In genomic region chr11:615453-616319, GRCh38 we compare ENCODE assay signal across 1 cellular context.
A peak's percentile ranks its signal among the peaks of the same experiment; 100 is the strongest.
TF ChIP-seq lines count a peak whose summit lies in the region.

IRF7 (minus strand) TSS chr11:615950; CDS start chr11:615364, 586 bp downstream.

TF ChIP-seq in WTC11, 78 proteins besides CTCF, POLR2A, EP300 and RAD21 (continued from another document):
- TF ChIP-seq CDX4 (CRISPR knock-in tag; IDR thresholded peaks at IDR 0.05; ENCODE audit: borderline replicate concordance) (no peak), ZNF219 (CRISPR knock-in tag; IDR thresholded peaks at IDR 0.05; ENCODE audit: borderline replicate concordance) (no peak), TCF7 (CRISPR knock-in tag; IDR thresholded peaks at IDR 0.05; ENCODE audit: low read depth) (no peak), AR (CRISPR knock-in tag; IDR thresholded peaks at IDR 0.05) (no peak), CREM (CRISPR knock-in tag; IDR thresholded peaks at IDR 0.05) (no peak), NFYB (CRISPR knock-in tag; conservative IDR thresholded peaks at IDR 0.05; ENCODE audit: low read depth) (peak; percentile 47; the same call in 1 of the 2 replicates), E2F4 (CRISPR knock-in tag; IDR thresholded peaks at IDR 0.05; ENCODE audit: borderline replicate concordance, low read depth) (no peak), TEAD1 (CRISPR knock-in tag; IDR thresholded peaks at IDR 0.05) (peak; percentile 48; the same call in 1 of the 2 replicates), RELA (CRISPR knock-in tag; IDR thresholded peaks at IDR 0.05; ENCODE audit: borderline replicate concordance) (peak; percentile 31; the same call in 1 of the 2 replicates), ZNF416 (CRISPR knock-in tag; IDR thresholded peaks at IDR 0.05) (no peak), EMX1 (CRISPR knock-in tag; IDR thresholded peaks at IDR 0.05) (0 out of 2 replicates have a peak, but pooled peaks have one; percentile 61), GRHL2 (CRISPR knock-in tag; IDR thresholded peaks at IDR 0.05; ENCODE audit: insufficient replicate concordance, severe bottlenecking) (no peak), JAZF1 (CRISPR knock-in tag; IDR thresholded peaks at IDR 0.05) (no peak), MLX (CRISPR knock-in tag; IDR thresholded peaks at IDR 0.05) (no peak), ZNF138 (CRISPR knock-in tag; conservative IDR thresholded peaks at IDR 0.05) (no peak), IRF2 (CRISPR knock-in tag; IDR thresholded peaks at IDR 0.05; ENCODE audit: borderline replicate concordance, low read depth) (no peak), ZNF232 (CRISPR knock-in tag; IDR thresholded peaks at IDR 0.05) (peak; percentile 82; the same call in 1 of the 2 replicates), FOXP4 (CRISPR knock-in tag; IDR thresholded peaks at IDR 0.05) (0 out of 2 replicates have a peak, but pooled peaks have one; percentile 24), MAX (CRISPR knock-in tag; IDR thresholded peaks at IDR 0.05) (peak; percentile 62)
- TF ChIP-seq, protein P1, sequence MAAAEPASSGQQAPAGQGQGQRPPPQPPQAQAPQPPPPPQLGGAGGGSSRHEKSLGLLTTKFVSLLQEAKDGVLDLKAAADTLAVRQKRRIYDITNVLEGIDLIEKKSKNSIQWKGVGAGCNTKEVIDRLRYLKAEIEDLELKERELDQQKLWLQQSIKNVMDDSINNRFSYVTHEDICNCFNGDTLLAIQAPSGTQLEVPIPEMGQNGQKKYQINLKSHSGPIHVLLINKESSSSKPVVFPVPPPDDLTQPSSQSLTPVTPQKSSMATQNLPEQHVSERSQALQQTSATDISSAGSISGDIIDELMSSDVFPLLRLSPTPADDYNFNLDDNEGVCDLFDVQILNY (CRISPR knock-in tag; IDR thresholded peaks at IDR 0.05), result peak; percentile 34; the same call in 1 of the 2 replicates
- TF ChIP-seq, protein P2, sequence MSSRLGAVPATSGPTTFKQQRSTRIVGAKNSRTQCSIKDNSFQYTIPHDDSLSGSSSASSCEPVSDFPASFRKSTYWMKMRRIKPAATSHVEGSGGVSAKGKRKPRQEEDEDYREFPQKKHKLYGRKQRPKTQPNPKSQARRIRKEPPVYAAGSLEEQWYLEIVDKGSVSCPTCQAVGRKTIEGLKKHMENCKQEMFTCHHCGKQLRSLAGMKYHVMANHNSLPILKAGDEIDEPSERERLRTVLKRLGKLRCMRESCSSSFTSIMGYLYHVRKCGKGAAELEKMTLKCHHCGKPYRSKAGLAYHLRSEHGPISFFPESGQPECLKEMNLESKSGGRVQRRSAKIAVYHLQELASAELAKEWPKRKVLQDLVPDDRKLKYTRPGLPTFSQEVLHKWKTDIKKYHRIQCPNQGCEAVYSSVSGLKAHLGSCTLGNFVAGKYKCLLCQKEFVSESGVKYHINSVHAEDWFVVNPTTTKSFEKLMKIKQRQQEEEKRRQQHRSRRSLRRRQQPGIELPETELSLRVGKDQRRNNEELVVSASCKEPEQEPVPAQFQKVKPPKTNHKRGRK (CRISPR knock-in tag; IDR thresholded peaks at IDR 0.05; ENCODE audit: borderline replicate concordance), result no peak
- TF ChIP-seq, protein P3, sequence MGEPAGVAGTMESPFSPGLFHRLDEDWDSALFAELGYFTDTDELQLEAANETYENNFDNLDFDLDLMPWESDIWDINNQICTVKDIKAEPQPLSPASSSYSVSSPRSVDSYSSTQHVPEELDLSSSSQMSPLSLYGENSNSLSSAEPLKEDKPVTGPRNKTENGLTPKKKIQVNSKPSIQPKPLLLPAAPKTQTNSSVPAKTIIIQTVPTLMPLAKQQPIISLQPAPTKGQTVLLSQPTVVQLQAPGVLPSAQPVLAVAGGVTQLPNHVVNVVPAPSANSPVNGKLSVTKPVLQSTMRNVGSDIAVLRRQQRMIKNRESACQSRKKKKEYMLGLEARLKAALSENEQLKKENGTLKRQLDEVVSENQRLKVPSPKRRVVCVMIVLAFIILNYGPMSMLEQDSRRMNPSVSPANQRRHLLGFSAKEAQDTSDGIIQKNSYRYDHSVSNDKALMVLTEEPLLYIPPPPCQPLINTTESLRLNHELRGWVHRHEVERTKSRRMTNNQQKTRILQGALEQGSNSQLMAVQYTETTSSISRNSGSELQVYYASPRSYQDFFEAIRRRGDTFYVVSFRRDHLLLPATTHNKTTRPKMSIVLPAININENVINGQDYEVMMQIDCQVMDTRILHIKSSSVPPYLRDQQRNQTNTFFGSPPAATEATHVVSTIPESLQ (CRISPR knock-in tag; IDR thresholded peaks at IDR 0.05), result no peak
